In the genomic region with DNA sequence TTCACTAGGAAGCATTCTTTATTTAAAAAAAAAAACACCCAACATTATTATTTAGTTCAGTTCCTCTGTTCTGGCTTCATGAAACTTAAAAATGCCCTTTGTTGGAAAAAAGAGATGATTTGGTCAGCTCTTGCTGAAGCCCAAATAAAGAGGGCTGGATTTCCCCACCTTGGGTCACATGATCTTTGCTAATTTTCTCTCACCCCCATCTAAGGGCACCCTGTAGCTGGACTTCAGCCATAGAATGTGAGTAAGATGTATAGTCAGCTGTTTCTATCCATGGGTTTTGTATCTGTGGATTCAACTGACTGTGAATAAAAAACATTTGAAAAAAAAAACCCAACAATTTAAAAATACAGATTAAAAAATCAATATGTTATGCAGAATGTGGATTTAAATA, we compare ENCODE assay signal across 14 cellular contexts.
DNase-seq lines count a peak whose midpoint lies in the region; ATAC-seq, FAIRE-seq and TF ChIP-seq lines count a peak whose summit lies in the region.
"Had no signal": no experiment of that assay in that cellular context is flagged by ENCODE, and none has a peak within 500 bp of the region (broad histone marks: within the 10 kb centered on the region; RNA-seq: fewer than 3 reads in every experiment).

No MANE protein-coding gene starts in this region.

- H3K9me1 ChIP-seq in K562 (ENCODE audit: control insufficient read depth, insufficient read depth, low read length) = no peaks in the 10 kb centered on the region

- H2AFZ ChIP-seq in K562 (ENCODE audit: low read depth, low read length) = no peak overlapping the region

- POLR2A ChIA-PET in K562 (lab: Yijun Ruan, JAX) = no interaction called here

- no peaks in the 10 kb centered on the region for H3K9me3 ChIP-seq in K562 (replicated peaks; ENCODE audit: control insufficient read depth, insufficient read depth, low read depth, low read length)
- H3K9me3 ChIP-seq: HAP-1 had no signal

- TF ChIP-seq RAD21 in K562 (CRISPR knock-in tag; conservative IDR thresholded peaks at IDR 0.05 in 1 of 2, IDR thresholded peaks at IDR 0.05 in 1 of 2) = no peak

- intact Hi-C loops in K562 (cut with micrococcal nuclease) = no loop called here

- H3K79me2 ChIP-seq in K562 (ENCODE audit: control insufficient read depth, insufficient read depth, low read length) = no peaks in the 10 kb centered on the region

- no peak overlapping the region for H3K9ac ChIP-seq in K562 (ENCODE audit: insufficient read depth in 1 of 2, low read depth in 2 of 2, low read length in 2 of 2)

- CTCF ChIA-PET in K562 (lab: Yijun Ruan, JAX; ENCODE audit: low intra/inter-chr PET ratio) = no interaction called here

- H3K27ac ChIP-seq in K562 (ENCODE audit: extremely low read depth, low read depth, low read length) = no peak overlapping the region
- H3K27ac ChIP-seq: A549 had no signal

- DNase-seq in EH (ENCODE audit: low read depth) (peak; percentile 30), K562 (ENCODE audit: extremely low read depth in 1 of 4, low spot score in 3 of 4) (no peak), fibroblast of peridontal ligament (ENCODE audit: extremely low read depth) (peak; percentile 60), hypothalamus (lab: John Stamatoyannopoulos, UW) (no peak)
- DNase-seq in effector CD8-positive, alpha-beta T cell (lab: John Stamatoyannopoulos, UW) = no peak
- DNase-seq: CD4-positive, CD25-positive, alpha-beta regulatory T cell; DMS53 had no signal

- H3K36me3 ChIP-seq in K562 (ENCODE audit: control insufficient read depth, insufficient read depth, low read length) = no peaks in the 10 kb centered on the region
- H3K36me3 ChIP-seq: HAP-1 had no signal

- H3K4me2 ChIP-seq in K562 (ENCODE audit: insufficient read depth, low read length) = no peak overlapping the region
- H3K4me2 ChIP-seq: A549 had no signal

- no peaks in the 10 kb centered on the region for H4K20me1 ChIP-seq in K562 (replicated peaks; ENCODE audit: control insufficient read depth, insufficient read depth, low read length)

- TF ChIP-seq POLR2A in K562 (conservative IDR thresholded peaks at IDR 0.05) = no peak

- no peak for TF ChIP-seq CTCF in K562 (IDR thresholded peaks at IDR 0.05 in 2 of 3, conservative IDR thresholded peaks at IDR 0.05 in 1 of 3; ENCODE audit: insufficient read depth in 2 of 3, low read depth in 1 of 3, low read length in 3 of 3)

- ATAC-seq in K562 = no peak
- ATAC-seq in GM19452 (IDR thresholded peaks at IDR 0.05; ENCODE audit: unreplicated experiment) = no peak
- ATAC-seq in GM19035 (IDR thresholded peaks at IDR 0.05; ENCODE audit: unreplicated experiment) = no peak
- ATAC-seq: A549, HepG2 had no signal

- no TSS peak for BruUV-seq in K562 (replicated peaks; lab: Mats Ljungman, UMichigan)

- no peak overlapping the region for H3K4me3 ChIP-seq in K562
- H3K4me3 ChIP-seq: A549, HAP-1 had no signal

- in situ Hi-C loops in K562 (cut with MboI) = no loop called here

- no peaks in the 10 kb centered on the region; a peak in 1 of 5 replicates for H3K27me3 ChIP-seq in K562 (ENCODE audit: control insufficient read depth in 2 of 2, insufficient read depth in 2 of 2, low read length in 2 of 2)

- H3K4me1 ChIP-seq in K562 (replicated peaks in 1 of 2; ENCODE audit: control insufficient read depth in 2 of 2, insufficient read depth in 2 of 2, low read length in 2 of 2) = no peaks in the 10 kb centered on the region
- H3K4me1 ChIP-seq: A549, HAP-1 had no signal

- FAIRE-seq in K562 (lab: Jason Lieb, UNC) = no peak
- FAIRE-seq: A549, GM18507, H1, HepG2 had no signal

- TF ChIP-seq EP300 in K562 (IDR thresholded peaks at IDR 0.05; ENCODE audit: low read length) = no peak

TF ChIP-seq in K562, 482 proteins besides CTCF, POLR2A, EP300 and RAD21:
- no peak for TF ChIP-seq PURB (CRISPR knock-in tag; IDR thresholded peaks at IDR 0.05; ENCODE audit: low read depth)
- TF ChIP-seq, protein P1, sequence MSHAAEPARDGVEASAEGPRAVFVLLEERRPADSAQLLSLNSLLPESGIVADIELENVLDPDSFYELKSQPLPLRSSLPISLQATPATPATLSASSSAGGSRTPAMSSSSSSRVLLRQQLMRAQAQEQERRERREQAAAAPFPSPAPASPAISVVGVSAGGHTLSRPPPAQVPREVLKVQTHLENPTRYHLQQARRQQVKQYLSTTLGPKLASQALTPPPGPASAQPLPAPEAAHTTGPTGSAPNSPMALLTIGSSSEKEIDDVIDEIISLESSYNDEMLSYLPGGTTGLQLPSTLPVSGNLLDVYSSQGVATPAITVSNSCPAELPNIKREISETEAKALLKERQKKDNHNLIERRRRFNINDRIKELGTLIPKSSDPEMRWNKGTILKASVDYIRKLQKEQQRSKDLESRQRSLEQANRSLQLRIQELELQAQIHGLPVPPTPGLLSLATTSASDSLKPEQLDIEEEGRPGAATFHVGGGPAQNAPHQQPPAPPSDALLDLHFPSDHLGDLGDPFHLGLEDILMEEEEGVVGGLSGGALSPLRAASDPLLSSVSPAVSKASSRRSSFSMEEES (CRISPR knock-in tag; IDR thresholded peaks at IDR 0.05) = peak; percentile 29; the same call in 1 of the 2 replicates

Comparison
In these comparisons a context has a peak if more than half of its experiments do, and no peak if none do; other contexts are left out.
1. DNase-seq: peak in EH (single experiment) and fibroblast of peridontal ligament (single experiment); none in K562 (0 of 4), effector CD8-positive, alpha-beta T cell (single experiment) and hypothalamus (0 of 51).